Comparison of ENCODE assay signal across 8 cellular contexts in the genomic region with DNA sequence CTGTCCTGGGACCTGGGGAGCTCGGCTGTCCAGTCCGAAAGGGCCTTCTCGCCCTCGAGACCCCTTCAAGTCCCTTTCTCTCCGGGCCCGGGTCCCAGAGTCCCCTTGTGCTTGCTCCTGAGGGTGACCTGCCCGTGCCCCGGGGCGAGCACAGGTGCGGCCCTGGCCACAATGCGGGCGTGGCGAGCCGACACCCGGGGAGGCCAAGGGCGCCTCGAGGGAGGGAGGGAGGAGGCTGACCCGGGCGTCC. TPM values are rescaled to one million over a fixed set of nuclear protein-coding genes. Genes with fewer than 3 reads are reported as not detected.
A peak's percentile ranks its signal among the peaks of the same experiment; 100 is the strongest.
DNase-seq lines count a peak whose midpoint lies in the region; ATAC-seq and TF ChIP-seq lines count a peak whose summit lies in the region.

No MANE protein-coding gene starts in this region.

- H3K27me3 ChIP-seq in liver (ENCODE audit: control insufficient read depth in 4 of 4, insufficient read depth in 4 of 4, low read length in 3 of 4) (no peaks in the 10 kb centered on the region), tibial nerve (no peaks in the 10 kb centered on the region)

- H3K27me3 Mint-ChIP-seq in activated T-cell treated with anti-CD3 and anti-CD28 coated beads, Interleukin-2, amount 50 U/mL, for 24 hours = no peaks in the 10 kb centered on the region
- no peaks in the 10 kb centered on the region for H3K27me3 Mint-ChIP-seq in activated naive CD8-positive, alpha-beta T cell treated with anti-CD3 and anti-CD28 coated beads for 36 hours

- H3K4me3 ChIP-seq in liver (ENCODE audit: low read depth in 1 of 3, low read length in 3 of 3) (peak overlapping the region in 2 of 3 donors; percentile 5 to 98), tibial nerve (peak overlapping the region; percentile 44 to 98 (median 72))

- TF ChIP-seq POLR2A in tibial nerve (IDR thresholded peaks at IDR 0.05) = no peak

- no peak for TF ChIP-seq RAD21 in liver (IDR thresholded peaks at IDR 0.05)

- H3K9me3 ChIP-seq in liver (ENCODE audit: control insufficient read depth in 4 of 4, low read length in 3 of 4) (no peaks in the 10 kb centered on the region), tibial nerve (no peaks in the 10 kb centered on the region)

- peak overlapping the region; percentile 60 for H3K4me3 Mint-ChIP-seq in activated T-cell treated with anti-CD3 and anti-CD28 coated beads, Interleukin-2, amount 50 U/mL, for 24 hours
- peak overlapping the region; percentile 51 for H3K4me3 Mint-ChIP-seq in activated naive CD8-positive, alpha-beta T cell treated with anti-CD3 and anti-CD28 coated beads for 36 hours

- no peak for TF ChIP-seq EP300 in tibial nerve (IDR thresholded peaks at IDR 0.05)

- H3K36me3 Mint-ChIP-seq in activated T-cell treated with anti-CD3 and anti-CD28 coated beads, Interleukin-2, amount 50 U/mL, for 24 hours (ENCODE audit: low read depth) = peaks cover 9% of the 10 kb centered on the region
- H3K36me3 Mint-ChIP-seq in activated naive CD8-positive, alpha-beta T cell treated with anti-CD3 and anti-CD28 coated beads for 36 hours = peaks cover 4% of the 10 kb centered on the region

- no peak for DNase-seq in activated T-cell treated with anti-CD3 and anti-CD28 coated beads, Interleukin-2, amount 50 U/mL, for 24 hours
- DNase-seq in activated T-cell treated with anti-CD3 and anti-CD28 coated beads, Interleukin-2, amount 50 U/mL, for 48 hours = no peak
- DNase-seq in activated naive CD8-positive, alpha-beta T cell treated with anti-CD3 and anti-CD28 coated beads for 36 hours = no peak
- no peak for DNase-seq in tibial nerve (ENCODE audit: low spot score in 2 of 2)

- ATAC-seq in GM18511 (IDR thresholded peaks at IDR 0.05; ENCODE audit: unreplicated experiment) = no peak
- no peak for ATAC-seq in HG02970 (IDR thresholded peaks at IDR 0.05; ENCODE audit: low FRiP score, unreplicated experiment)
- ATAC-seq in GM18907 (IDR thresholded peaks at IDR 0.05; ENCODE audit: unreplicated experiment) = no peak

- H3K27ac ChIP-seq in liver (ENCODE audit: low read depth in 1 of 2, low read length in 2 of 2) (peak overlapping the region; percentile 76 to 88), tibial nerve (peak overlapping the region; percentile 91 to 99 (median 98))

- peaks cover 39% of the 10 kb centered on the region for H3K4me1 Mint-ChIP-seq in activated T-cell treated with anti-CD3 and anti-CD28 coated beads, Interleukin-2, amount 50 U/mL, for 24 hours (ENCODE audit: low read depth)
- H3K4me1 Mint-ChIP-seq in activated naive CD8-positive, alpha-beta T cell treated with anti-CD3 and anti-CD28 coated beads for 36 hours = peaks cover 28% of the 10 kb centered on the region

- peaks cover 2 to 23% (median 14%) of the 10 kb centered on the region in 4 donors for H3K4me1 ChIP-seq in liver (ENCODE audit: control insufficient read depth in 4 of 4, insufficient read depth in 4 of 4, low read length in 3 of 4)
- peaks cover 0 to 46% (median 11%) of the 10 kb centered on the region in 4 donors for H3K4me1 ChIP-seq in tibial nerve

- H3K36me3 ChIP-seq in liver (ENCODE audit: control insufficient read depth in 4 of 4, insufficient read depth in 3 of 4, low read depth in 1 of 4, low read length in 3 of 4) = no peaks in the 10 kb centered on the region
- H3K36me3 ChIP-seq in tibial nerve = no peaks in the 10 kb centered on the region

- peak overlapping the region; percentile 26 to 38 for H3K9ac ChIP-seq in liver (ENCODE audit: low read depth in 1 of 2, low read length in 2 of 2)

- no peaks in the 10 kb centered on the region for H3K9me3 Mint-ChIP-seq in activated T-cell treated with anti-CD3 and anti-CD28 coated beads, Interleukin-2, amount 50 U/mL, for 24 hours
- H3K9me3 Mint-ChIP-seq in activated naive CD8-positive, alpha-beta T cell treated with anti-CD3 and anti-CD28 coated beads for 36 hours = no peaks in the 10 kb centered on the region

- H3K27ac Mint-ChIP-seq in activated T-cell treated with anti-CD3 and anti-CD28 coated beads, Interleukin-2, amount 50 U/mL, for 24 hours = peak overlapping the region; percentile 75
- no peak overlapping the region for H3K27ac Mint-ChIP-seq in activated naive CD8-positive, alpha-beta T cell treated with anti-CD3 and anti-CD28 coated beads for 36 hours

- TF ChIP-seq CTCF in liver (IDR thresholded peaks at IDR 0.05; ENCODE audit: low read depth, low read length, missing input control) (no peak), tibial nerve (IDR thresholded peaks at IDR 0.05) (no peak)

- WGBS in liver = 7% methylated on average over 19 of the region's 19 CpGs
- WGBS in tibial nerve, 2 donors = 7 to 13% methylated on average over 6 to 16 of the region's 19 CpGs

TF ChIP-seq in liver, 16 proteins besides CTCF, POLR2A, EP300 and RAD21:
- TF ChIP-seq, protein P1, sequence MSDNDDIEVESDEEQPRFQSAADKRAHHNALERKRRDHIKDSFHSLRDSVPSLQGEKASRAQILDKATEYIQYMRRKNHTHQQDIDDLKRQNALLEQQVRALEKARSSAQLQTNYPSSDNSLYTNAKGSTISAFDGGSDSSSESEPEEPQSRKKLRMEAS (IDR thresholded peaks at IDR 0.05) = no peak
- TF ChIP-seq NR2F2 (IDR thresholded peaks at IDR 0.05) (no peak), EGR1 (IDR thresholded peaks at IDR 0.05; ENCODE audit: low read depth in 2 of 2) (no peak), RXRA (IDR thresholded peaks at IDR 0.05) (no peak), JUND (IDR thresholded peaks at IDR 0.05) (no peak), FOXA1 (IDR thresholded peaks at IDR 0.05) (no peak), HNF4G (IDR thresholded peaks at IDR 0.05) (no peak), HNF4A (conservative IDR thresholded peaks at IDR 0.05) (no peak), SP1 (IDR thresholded peaks at IDR 0.05) (no peak), GABPA (IDR thresholded peaks at IDR 0.05 in 1 of 2, conservative IDR thresholded peaks at IDR 0.05 in 1 of 2) (no peak), TAF1 (conservative IDR thresholded peaks at IDR 0.05) (no peak), FOXA2 (IDR thresholded peaks at IDR 0.05) (no peak), YY1 (IDR thresholded peaks at IDR 0.05) (no peak)
- TF ChIP-seq, protein P2, sequence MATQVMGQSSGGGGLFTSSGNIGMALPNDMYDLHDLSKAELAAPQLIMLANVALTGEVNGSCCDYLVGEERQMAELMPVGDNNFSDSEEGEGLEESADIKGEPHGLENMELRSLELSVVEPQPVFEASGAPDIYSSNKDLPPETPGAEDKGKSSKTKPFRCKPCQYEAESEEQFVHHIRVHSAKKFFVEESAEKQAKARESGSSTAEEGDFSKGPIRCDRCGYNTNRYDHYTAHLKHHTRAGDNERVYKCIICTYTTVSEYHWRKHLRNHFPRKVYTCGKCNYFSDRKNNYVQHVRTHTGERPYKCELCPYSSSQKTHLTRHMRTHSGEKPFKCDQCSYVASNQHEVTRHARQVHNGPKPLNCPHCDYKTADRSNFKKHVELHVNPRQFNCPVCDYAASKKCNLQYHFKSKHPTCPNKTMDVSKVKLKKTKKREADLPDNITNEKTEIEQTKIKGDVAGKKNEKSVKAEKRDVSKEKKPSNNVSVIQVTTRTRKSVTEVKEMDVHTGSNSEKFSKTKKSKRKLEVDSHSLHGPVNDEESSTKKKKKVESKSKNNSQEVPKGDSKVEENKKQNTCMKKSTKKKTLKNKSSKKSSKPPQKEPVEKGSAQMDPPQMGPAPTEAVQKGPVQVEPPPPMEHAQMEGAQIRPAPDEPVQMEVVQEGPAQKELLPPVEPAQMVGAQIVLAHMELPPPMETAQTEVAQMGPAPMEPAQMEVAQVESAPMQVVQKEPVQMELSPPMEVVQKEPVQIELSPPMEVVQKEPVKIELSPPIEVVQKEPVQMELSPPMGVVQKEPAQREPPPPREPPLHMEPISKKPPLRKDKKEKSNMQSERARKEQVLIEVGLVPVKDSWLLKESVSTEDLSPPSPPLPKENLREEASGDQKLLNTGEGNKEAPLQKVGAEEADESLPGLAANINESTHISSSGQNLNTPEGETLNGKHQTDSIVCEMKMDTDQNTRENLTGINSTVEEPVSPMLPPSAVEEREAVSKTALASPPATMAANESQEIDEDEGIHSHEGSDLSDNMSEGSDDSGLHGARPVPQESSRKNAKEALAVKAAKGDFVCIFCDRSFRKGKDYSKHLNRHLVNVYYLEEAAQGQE (IDR thresholded peaks at IDR 0.05) = no peak
- TF ChIP-seq, protein P3, sequence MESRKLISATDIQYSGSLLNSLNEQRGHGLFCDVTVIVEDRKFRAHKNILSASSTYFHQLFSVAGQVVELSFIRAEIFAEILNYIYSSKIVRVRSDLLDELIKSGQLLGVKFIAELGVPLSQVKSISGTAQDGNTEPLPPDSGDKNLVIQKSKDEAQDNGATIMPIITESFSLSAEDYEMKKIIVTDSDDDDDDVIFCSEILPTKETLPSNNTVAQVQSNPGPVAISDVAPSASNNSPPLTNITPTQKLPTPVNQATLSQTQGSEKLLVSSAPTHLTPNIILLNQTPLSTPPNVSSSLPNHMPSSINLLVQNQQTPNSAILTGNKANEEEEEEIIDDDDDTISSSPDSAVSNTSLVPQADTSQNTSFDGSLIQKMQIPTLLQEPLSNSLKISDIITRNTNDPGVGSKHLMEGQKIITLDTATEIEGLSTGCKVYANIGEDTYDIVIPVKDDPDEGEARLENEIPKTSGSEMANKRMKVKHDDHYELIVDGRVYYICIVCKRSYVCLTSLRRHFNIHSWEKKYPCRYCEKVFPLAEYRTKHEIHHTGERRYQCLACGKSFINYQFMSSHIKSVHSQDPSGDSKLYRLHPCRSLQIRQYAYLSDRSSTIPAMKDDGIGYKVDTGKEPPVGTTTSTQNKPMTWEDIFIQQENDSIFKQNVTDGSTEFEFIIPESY (IDR thresholded peaks at IDR 0.05) = no peak
- TF ChIP-seq, protein P4, sequence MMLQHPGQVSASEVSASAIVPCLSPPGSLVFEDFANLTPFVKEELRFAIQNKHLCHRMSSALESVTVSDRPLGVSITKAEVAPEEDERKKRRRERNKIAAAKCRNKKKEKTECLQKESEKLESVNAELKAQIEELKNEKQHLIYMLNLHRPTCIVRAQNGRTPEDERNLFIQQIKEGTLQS (IDR thresholded peaks at IDR 0.05) = no peak

RNA-seq across cellular contexts. Expression of a gene that starts 0.8 kb away (rescaled TPM):
- 10 to 100 TPM; 20.9 to 21.9 TPM for total RNA-seq in activated naive CD8-positive, alpha-beta T cell treated with anti-CD3 and anti-CD28 coated beads for 36 hours
- total RNA-seq in liver = 10 to 100 TPM; 19.3 to 45.9 TPM
- 10 to 100 TPM in 1 of 2 donors, 1 to 10 TPM in 1; 8.5 to 17.1 TPM for polyA plus RNA-seq in liver
- 10 to 100 TPM; 45.5 to 66.3 (median 55.8) TPM for total RNA-seq in tibial nerve
